Comparison of ENCODE assay signal across 13 cellular contexts in genomic region chr11:47101452-47101851, GRCh38.
DNase-seq lines count a peak whose midpoint lies in the region; ATAC-seq, FAIRE-seq and TF ChIP-seq lines count a peak whose summit lies in the region.
"Had no signal": no experiment of that assay in that cellular context is flagged by ENCODE, and none has a peak within 500 bp of the region (broad histone marks: within the 10 kb centered on the region; RNA-seq: fewer than 3 reads in every experiment).

No MANE protein-coding gene starts in this region.

- H3K27me3 Mint-ChIP-seq in mesothelial cell of epicardium (ENCODE audit: low read depth) = peaks cover 3% of the 10 kb centered on the region
- H3K27me3 Mint-ChIP-seq in activated T-cell treated with anti-CD3 and anti-CD28 coated beads, Interleukin-2, amount 50 U/mL, for 72 hours (ENCODE audit: low read depth) = no peaks in the 10 kb centered on the region
- H3K27me3 Mint-ChIP-seq: T-cell had no signal

- SMC1A ChIA-PET in GM12878 (lab: Charles Lee; ENCODE audit: uncharacterized antibody, unreplicated experiment) = no interaction called here

- peaks cover 31% of the 10 kb centered on the region for H3K4me1 Mint-ChIP-seq in mesothelial cell of epicardium
- H3K4me1 Mint-ChIP-seq in activated T-cell treated with anti-CD3 and anti-CD28 coated beads, Interleukin-2, amount 50 U/mL, for 72 hours (ENCODE audit: low read depth) = peaks cover 10% of the 10 kb centered on the region

- intact Hi-C loops in HCT116 (cut with micrococcal nuclease) (no loop called here), GM12878 (cut with micrococcal nuclease; ENCODE audit: unreplicated experiment) (no loop called here), mucosa of descending colon (cut with DNase I, micrococcal nuclease) (no loop called here)

- peaks cover 12% of the 10 kb centered on the region for H3K9me3 Mint-ChIP-seq in mesothelial cell of epicardium
- no peaks in the 10 kb centered on the region for H3K9me3 Mint-ChIP-seq in activated T-cell treated with anti-CD3 and anti-CD28 coated beads, Interleukin-2, amount 50 U/mL, for 72 hours
- H3K9me3 Mint-ChIP-seq: T-cell had no signal

- no peak for TF ChIP-seq CTCF in HCT116 (IDR thresholded peaks at IDR 0.05 in 2 of 3, conservative IDR thresholded peaks at IDR 0.05 in 1 of 3; ENCODE audit: borderline replicate concordance in 1 of 3, insufficient read depth in 1 of 3, low read depth in 2 of 3, low read length in 2 of 3)
- peak in 1 of 3 experiments; percentile 14; a peak in 1 of 6 replicates for TF ChIP-seq CTCF in GM12878 (IDR thresholded peaks at IDR 0.05 in 2 of 3, conservative IDR thresholded peaks at IDR 0.05 in 1 of 3; ENCODE audit: control insufficient read depth in 2 of 3, extremely low read depth in 1 of 3, insufficient read depth in 1 of 3, low read depth in 3 of 3, low read length in 3 of 3)
- TF ChIP-seq CTCF in mesothelial cell of epicardium (IDR thresholded peaks at IDR 0.05; ENCODE audit: unreplicated experiment) = no peak
- TF ChIP-seq CTCF in mucosa of descending colon (IDR thresholded peaks at IDR 0.05) = no peak

- no peak overlapping the region for H3K4me3 ChIP-seq in HCT116 (replicated peaks in 1 of 2; ENCODE audit: low read depth in 1 of 2, low read length in 2 of 2)
- H3K4me3 ChIP-seq in GM12878 = no peak overlapping the region
- H3K4me3 ChIP-seq in mucosa of descending colon = no peak overlapping the region
- H3K4me3 ChIP-seq: GM23248, PC-9, SJSA1 had no signal

- ATAC-seq in HCT116 = no peak
- no peak for ATAC-seq in GM12878
- ATAC-seq in activated T-cell treated with anti-CD3 and anti-CD28 coated beads, Interleukin-2, amount 50 U/mL, for 72 hours (replicated peaks in 1 of 2) = no peak
- no peak for ATAC-seq in mucosa of descending colon
- ATAC-seq: T-cell had no signal

- no peak overlapping the region for H3K4me3 Mint-ChIP-seq in mesothelial cell of epicardium
- no peak overlapping the region for H3K4me3 Mint-ChIP-seq in activated T-cell treated with anti-CD3 and anti-CD28 coated beads, Interleukin-2, amount 50 U/mL, for 72 hours
- H3K4me3 Mint-ChIP-seq: T-cell had no signal

- BruUV-seq in HCT116 (replicated peaks; lab: Mats Ljungman, UMichigan) = no TSS peak
- BruUV-seq in GM12878 (replicated peaks; lab: Mats Ljungman, UMichigan) = no TSS peak

- TF ChIP-seq EP300 in GM12878 (IDR thresholded peaks at IDR 0.05; ENCODE audit: borderline replicate concordance in 1 of 2, control insufficient read depth in 1 of 2, low read depth in 2 of 2, low read length in 2 of 2) = no peak

- TF ChIP-seq POLR2A in HCT116 (IDR thresholded peaks at IDR 0.05; ENCODE audit: borderline replicate concordance, extremely low read depth, insufficient read depth, insufficient read length) = no peak
- TF ChIP-seq POLR2A in GM12878 (IDR thresholded peaks at IDR 0.05; ENCODE audit: low read depth, low read length) = no peak

- H3K4me2 ChIP-seq in HCT116 (ENCODE audit: low read length) = no peak overlapping the region
- H3K4me2 ChIP-seq in GM12878 (ENCODE audit: control insufficient read depth, insufficient read depth) = no peak overlapping the region
- H3K4me2 ChIP-seq: PC-9 had no signal

- H3K9ac ChIP-seq in HCT116 (ENCODE audit: low read length) (no peak overlapping the region), GM12878 (ENCODE audit: control insufficient read depth, insufficient read depth, low read length) (no peak overlapping the region)
- H3K9ac ChIP-seq: GM23248 had no signal

- H3K79me2 ChIP-seq in HCT116 (ENCODE audit: insufficient read depth, low read length) = no peaks in the 10 kb centered on the region
- H3K79me2 ChIP-seq in GM12878 (ENCODE audit: control insufficient read depth, insufficient read depth, low read length) = no peaks in the 10 kb centered on the region

- DNase-seq in HCT116 (ENCODE audit: low read depth, low spot score) = no peak
- DNase-seq in NCI-H82 (lab: John Stamatoyannopoulos, UW) = peak; percentile 47
- DNase-seq in GM12878 (ENCODE audit: low read depth, low spot score) = no peak
- no peak for DNase-seq in mesothelial cell of epicardium (ENCODE audit: low spot score in 2 of 2, unreplicated experiment in 2 of 2)
- no peak for DNase-seq in activated T-cell treated with anti-CD3 and anti-CD28 coated beads, Interleukin-2, amount 50 U/mL, for 72 hours
- no peak for DNase-seq in foreskin melanocyte
- no peak for DNase-seq in mucosa of descending colon
- DNase-seq: GM23248, NCI-H2081 treated with DMSO at 0.1 percent for 48 hours, NCI-H2227 treated with DMSO at 0.1 percent for 48 hours, PC-9, T-cell had no signal

- RAD21 ChIA-PET in HCT116 (lab: Charles Lee; ENCODE audit: low non-redundant PET in 1 of 2, low total read pairs in 2 of 2, uncharacterized antibody in 2 of 2, unreplicated experiment in 2 of 2) (no interaction called here), GM12878 (lab: Charles Lee; ENCODE audit: unreplicated experiment) (no interaction called here)

- H3K4me1 ChIP-seq in HCT116 (ENCODE audit: control insufficient read depth in 1 of 2, insufficient read depth in 2 of 2, low read length in 2 of 2) (peaks cover 6 to 13% of the 10 kb centered on the region in 2 experiments; a peak in 2 of 4 replicates), GM12878 (ENCODE audit: control insufficient read depth, insufficient read depth, low read length) (no peaks in the 10 kb centered on the region), mucosa of descending colon (ENCODE audit: low read depth) (peaks cover 19% of the 10 kb centered on the region)
- H3K4me1 ChIP-seq: SJSA1 had no signal

- H3K27me3 ChIP-seq in HCT116 (ENCODE audit: insufficient read depth, low read length) = no peaks in the 10 kb centered on the region
- H3K27me3 ChIP-seq in GM12878 (replicated peaks in 1 of 2; ENCODE audit: control insufficient read depth in 2 of 2, insufficient read depth in 2 of 2, low read length in 1 of 2) = no peaks in the 10 kb centered on the region
- H3K27me3 ChIP-seq: SJSA1 had no signal

- FAIRE-seq in GM12878 (lab: Jason Lieb, UNC) = no peak

- POLR2A ChIA-PET in HCT116 (lab: Charles Lee) = no interaction called here
- POLR2A ChIA-PET in GM12878 (lab: Charles Lee) = no interaction called here

- H3K36me3 ChIP-seq in HCT116 (ENCODE audit: control insufficient read depth in 1 of 2, insufficient read depth in 2 of 2, low read length in 2 of 2) (no peaks in the 10 kb centered on the region), GM12878 (ENCODE audit: control insufficient read depth in 2 of 2, insufficient read depth in 2 of 2, low read length in 1 of 2) (no peaks in the 10 kb centered on the region), mucosa of descending colon (ENCODE audit: low read depth) (no peaks in the 10 kb centered on the region)
- H3K36me3 ChIP-seq: SJSA1 had no signal

- H2AFZ ChIP-seq in HCT116 (ENCODE audit: low read depth, low read length, poor library complexity, severe bottlenecking) = no peak overlapping the region
- no peak overlapping the region for H2AFZ ChIP-seq in GM12878 (ENCODE audit: control insufficient read depth, low read depth, low read length)
- H2AFZ ChIP-seq: GM23248, PC-9 had no signal

- H3K9me3 ChIP-seq in HCT116 (ENCODE audit: control insufficient read depth in 1 of 2, insufficient read depth in 1 of 2, low read depth in 1 of 2, low read length in 2 of 2) = no peaks in the 10 kb centered on the region
- no peaks in the 10 kb centered on the region for H3K9me3 ChIP-seq in GM12878 (replicated peaks; ENCODE audit: control insufficient read depth, insufficient read depth, low read length)
- H3K9me3 ChIP-seq in mucosa of descending colon = no peaks in the 10 kb centered on the region
- H3K9me3 ChIP-seq: SJSA1 had no signal

- H3K36me3 Mint-ChIP-seq in mesothelial cell of epicardium = peaks cover 3% of the 10 kb centered on the region
- H3K36me3 Mint-ChIP-seq in activated T-cell treated with anti-CD3 and anti-CD28 coated beads, Interleukin-2, amount 50 U/mL, for 72 hours (ENCODE audit: insufficient read depth in 2 of 2) = no peaks in the 10 kb centered on the region

- CTCF ChIA-PET in HCT116 (lab: Charles Lee) (no interaction called here), GM12878 (lab: Yijun Ruan, JAX) (interaction anchor here (1.2 kb wide), 1 partner anchor 26 kb away, joined by 3 read pairs; no protein-coding TSS in a partner anchor)

- H3K27ac Mint-ChIP-seq in mesothelial cell of epicardium = peak overlapping the region; percentile 9
- no peak overlapping the region for H3K27ac Mint-ChIP-seq in activated T-cell treated with anti-CD3 and anti-CD28 coated beads, Interleukin-2, amount 50 U/mL, for 72 hours
- H3K27ac Mint-ChIP-seq: T-cell had no signal

- TF ChIP-seq RAD21 in HCT116 (IDR thresholded peaks at IDR 0.05; ENCODE audit: low read depth) = 0 out of 2 replicates have a peak, but pooled peaks have one; percentile 5
- peak; percentile 29; the same call in 1 of the 2 replicates for TF ChIP-seq RAD21 in GM12878 (IDR thresholded peaks at IDR 0.05; ENCODE audit: insufficient read depth, low read depth, low read length)

- H3K9me2 ChIP-seq in HCT116 (ENCODE audit: insufficient read depth) = no peaks in the 10 kb centered on the region

- no peaks in the 10 kb centered on the region for H4K20me1 ChIP-seq in HCT116 (ENCODE audit: insufficient read depth)
- no peaks in the 10 kb centered on the region for H4K20me1 ChIP-seq in GM12878 (ENCODE audit: control insufficient read depth, insufficient read depth)

- 71% methylated on average over 4 of the region's 4 CpGs for WGBS in GM12878 (ENCODE audit: insufficient coverage, insufficient replicate concordance, low lambda C conversion rate, missing lambda C conversion rate)

- in situ Hi-C loops in GM12878 (cut with MboI) = no loop called here

- H3K27ac ChIP-seq in HCT116 (ENCODE audit: low read depth, low read length) (no peak overlapping the region), GM12878 (ENCODE audit: control insufficient read depth, insufficient read depth) (no peak overlapping the region)
- H3K27ac ChIP-seq: GM23248, PC-9, SJSA1 had no signal

TF ChIP-seq in HCT116, 20 proteins besides CTCF, POLR2A, EP300 and RAD21:
- TF ChIP-seq ATF3 (IDR thresholded peaks at IDR 0.05) = no peak
- TF ChIP-seq POLR2AphosphoS5 (IDR thresholded peaks at IDR 0.05; ENCODE audit: low read depth, low read length) = no peak
- no peak for TF ChIP-seq SRF (IDR thresholded peaks at IDR 0.05; ENCODE audit: low read depth)
- no peak for TF ChIP-seq TCF7L2 (IDR thresholded peaks at IDR 0.05; ENCODE audit: borderline replicate concordance, extremely low read depth, insufficient read depth, insufficient read length)
TF ChIP-seq in HCT116: peak in this region for 0.

TF ChIP-seq in GM12878, 131 proteins besides CTCF, POLR2A, EP300 and RAD21 (continues in another document):
- TF ChIP-seq ZNF384 (IDR thresholded peaks at IDR 0.05; ENCODE audit: borderline replicate concordance, low read depth, low read length) = 0 out of 2 replicates have a peak, but pooled peaks have one; percentile 10

Comparison
In these comparisons a context has a peak if more than half of its experiments do, and no peak if none do; other contexts are left out.
1. Of the 18 proteins assayed by ChIP-seq in both GM12878 and HCT116: peak only in GM12878: none; only in HCT116: none; in both: RAD21; in neither: 16; mixed calls (peak in some experiments, not most) for 1.